8 cellular contexts compared by ENCODE assay signal in the genomic region with DNA sequence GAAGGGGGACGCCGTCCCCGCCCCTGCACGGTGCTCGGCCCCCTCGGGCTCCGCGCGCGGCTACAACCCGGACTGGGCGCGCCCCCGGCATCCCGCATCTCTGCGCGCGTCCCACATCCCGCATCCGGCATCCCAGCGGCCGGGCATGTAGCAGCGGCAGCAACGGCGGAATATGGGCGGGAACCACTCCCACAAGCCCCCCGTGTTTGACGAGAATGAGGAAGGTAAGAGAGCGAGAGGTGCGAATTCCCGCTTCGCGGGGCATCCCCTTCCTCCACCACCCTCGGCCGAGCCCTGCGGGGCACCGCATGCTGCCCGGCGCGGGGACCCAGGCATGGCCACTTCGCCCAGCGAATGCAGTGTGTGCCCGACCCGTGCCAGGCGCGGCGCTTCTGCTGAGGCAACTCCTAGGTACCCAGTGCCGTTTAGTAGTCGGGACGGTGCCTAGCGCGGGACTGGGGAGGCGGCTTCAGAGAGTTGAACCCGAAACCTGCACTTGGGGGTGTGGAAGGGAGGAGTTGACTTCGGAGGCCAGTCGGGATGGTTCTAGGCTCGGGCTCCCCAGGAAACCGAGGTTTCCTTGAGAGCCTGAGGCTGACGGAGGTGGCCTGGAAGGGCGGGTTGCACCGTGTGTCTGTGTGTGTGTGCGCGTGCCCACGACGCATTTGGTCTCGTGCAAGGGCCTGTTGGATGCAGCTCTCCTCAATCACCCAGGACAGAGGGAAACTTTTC. TPM values are rescaled to one million over a fixed set of nuclear protein-coding genes. Genes with fewer than 3 reads are reported as not detected.
DNase-seq lines count a peak whose midpoint lies in the region; ATAC-seq and TF ChIP-seq lines count a peak whose summit lies in the region.

No MANE protein-coding gene starts in this region.

- no peak overlapping the region for H3K27ac Mint-ChIP-seq in natural killer cell

- no peaks in the 10 kb centered on the region for H3K36me3 Mint-ChIP-seq in natural killer cell

- no peaks in the 10 kb centered on the region for H3K9me3 Mint-ChIP-seq in natural killer cell

- intact Hi-C loops in natural killer cell (cut with micrococcal nuclease), result no loop called here

- H3K4me1 Mint-ChIP-seq in natural killer cell, result peaks cover 11 to 21% of the 10 kb centered on the region in 2 donors

- peak overlapping the region; percentile 72 for H3K4me3 ChIP-seq in epithelial cell of proximal tubule (ENCODE audit: low read depth, low read length)

- in situ Hi-C loops in KBM-7 (cut with MboI; ENCODE audit: low pct_unique_long_range_greater_than_20kb, low sequenced_read_pairs), result no loop called here

- DNase-seq in AG08395 (ENCODE audit: low spot score) (peak; percentile 30), KBM-7 (peak; percentile 58), epithelial cell of proximal tubule (ENCODE audit: low read depth) (no peak), natural killer cell (no peak), NCI-H2107 treated with DMSO at 0.1 percent for 48 hours (lab: John Stamatoyannopoulos, UW; ENCODE audit: unreplicated experiment) (no peak), NCI-H774 (lab: John Stamatoyannopoulos, UW) (no peak)

- H3K4me3 Mint-ChIP-seq in natural killer cell, result peak overlapping the region; percentile 87

- TF ChIP-seq CTCF in epithelial cell of proximal tubule (conservative IDR thresholded peaks at IDR 0.05; ENCODE audit: low read depth, low read length) (no peak), natural killer cell (IDR thresholded peaks at IDR 0.05) (no peak)

- ATAC-seq in natural killer cell (peak in 1 of 3 donors; percentile 41), HG02938 (IDR thresholded peaks at IDR 0.05; ENCODE audit: unreplicated experiment) (no peak), HG03378 (IDR thresholded peaks at IDR 0.05; ENCODE audit: unreplicated experiment) (no peak)

- H3K27me3 Mint-ChIP-seq in natural killer cell (ENCODE audit: low read depth in 2 of 2), result peaks cover 26 to 36% of the 10 kb centered on the region in 2 donors

RNA-seq across cellular contexts. Expression of gene STK32B, which starts 0.6 kb away (rescaled TPM):
- total RNA-seq in epithelial cell of proximal tubule, result 3.7 and 4.2 TPM in 2 replicates
- total RNA-seq in natural killer cell, result under 1 TPM in 2 of 3 donors, not detected in 1; 0.32 to 0.33 TPM

RNA-seq across cellular contexts. Expression of gene CYTL1, which starts 32.6 kb away (rescaled TPM):
- total RNA-seq in epithelial cell of proximal tubule (8.1 and 13.1 TPM in 2 replicates), natural killer cell (1 to 10 TPM in 2 of 3 donors, under 1 TPM in 1; 1.00 to 4.4 (median 1.9) TPM)

Comparison
In these comparisons a context has a peak if more than half of its experiments do, and no peak if none do; other contexts are left out.
1. DNase-seq: peak in AG08395 (single experiment) and KBM-7 (single experiment); none in epithelial cell of proximal tubule (single experiment), natural killer cell (single experiment), NCI-H2107 treated with DMSO at 0.1 percent for 48 hours (single experiment) and NCI-H774 (single experiment).